Comparison of ENCODE assay signal across 12 cellular contexts in genomic region chr17:77846531-77847085, GRCh38.
DNase-seq lines count a peak whose midpoint lies in the region; ATAC-seq lines count a peak whose summit lies in the region.
"Had no signal": no experiment of that assay in that cellular context is flagged by ENCODE, and none has a peak within 500 bp of the region (broad histone marks: within the 10 kb centered on the region; RNA-seq: fewer than 3 reads in every experiment).

No MANE protein-coding gene starts in this region.

- no peaks in the 10 kb centered on the region for H3K27me3 Mint-ChIP-seq in CD4-positive, CD25-positive, alpha-beta regulatory T cell

- H3K36me3 Mint-ChIP-seq in CD4-positive, CD25-positive, alpha-beta regulatory T cell: no peaks in the 10 kb centered on the region

- no peak overlapping the region for H3K4me3 ChIP-seq in CD4-positive, CD25-positive, alpha-beta regulatory T cell (ENCODE audit: low read depth, low read length)
- no peak overlapping the region for H3K4me3 ChIP-seq in right cardiac atrium (ENCODE audit: low read length)
- H3K4me3 ChIP-seq: breast epithelium had no signal

- peak overlapping the region; percentile 46 to 92 (median 58) for H3K27ac Mint-ChIP-seq in CD4-positive, CD25-positive, alpha-beta regulatory T cell

- H3K27ac ChIP-seq in CD4-positive, CD25-positive, alpha-beta regulatory T cell (ENCODE audit: insufficient read depth, low read length, poor library complexity, severe bottlenecking): no peak overlapping the region
- H3K27ac ChIP-seq in right cardiac atrium (ENCODE audit: low read length): no peak overlapping the region
- H3K27ac ChIP-seq: breast epithelium had no signal

- peak overlapping the region in 2 of 4 donors; percentile 11 to 54 for H3K4me3 Mint-ChIP-seq in CD4-positive, CD25-positive, alpha-beta regulatory T cell

- H3K9me3 ChIP-seq in CD4-positive, CD25-positive, alpha-beta regulatory T cell (ENCODE audit: control insufficient read depth in 2 of 2, low read length in 2 of 2): no peaks in the 10 kb centered on the region
- no peaks in the 10 kb centered on the region for H3K9me3 ChIP-seq in right cardiac atrium (ENCODE audit: control insufficient read depth, low read length)
- H3K9me3 ChIP-seq: breast epithelium had no signal

- no peaks in the 10 kb centered on the region for H3K36me3 ChIP-seq in CD4-positive, CD25-positive, alpha-beta regulatory T cell (ENCODE audit: control insufficient read depth, insufficient read depth, low read length)
- H3K36me3 ChIP-seq: breast epithelium had no signal

- peaks cover 13 to 35% (median 23%) of the 10 kb centered on the region in 4 donors for H3K4me1 Mint-ChIP-seq in CD4-positive, CD25-positive, alpha-beta regulatory T cell

- peak; percentile 13 to 45 for ATAC-seq in CD4-positive, CD25-positive, alpha-beta regulatory T cell (ENCODE audit: low read depth in 2 of 2)
- ATAC-seq in HG02970 (IDR thresholded peaks at IDR 0.05; ENCODE audit: low FRiP score, unreplicated experiment): peak; percentile 51
- peak; percentile 17 to 38 for ATAC-seq in right cardiac atrium
- ATAC-seq in HG02678 (IDR thresholded peaks at IDR 0.05; ENCODE audit: unreplicated experiment): no peak
- ATAC-seq in GM21360 (IDR thresholded peaks at IDR 0.05; ENCODE audit: unreplicated experiment): no peak

- H3K4me1 ChIP-seq in CD4-positive, CD25-positive, alpha-beta regulatory T cell (ENCODE audit: control insufficient read depth, insufficient read depth, low read length, poor library complexity, severe bottlenecking): peaks cover 54% of the 10 kb centered on the region
- no peaks in the 10 kb centered on the region for H3K4me1 ChIP-seq in right cardiac atrium (ENCODE audit: control insufficient read depth, insufficient read depth, low read length)
- H3K4me1 ChIP-seq: breast epithelium had no signal

- DNase-seq in CD4-positive, CD25-positive, alpha-beta regulatory T cell: peak in 2 of 3 donors; percentile 34 to 61
- DNase-seq in T-helper 9 cell: peak; percentile 39
- DNase-seq in right cardiac atrium: peak in 2 of 3 donors; percentile 37 to 46
- DNase-seq in OCI-M1 (lab: John Stamatoyannopoulos, UW): no peak
- no peak for DNase-seq in stimulated activated CD4-positive, alpha-beta T cell treated with anti-CD3 and anti-CD28 coated beads, Interleukin-12 subunit alpha, Interleukin-12 subunit beta, amount 100 ng/mL, for 4 hours
- DNase-seq: activated CD8-positive, alpha-beta memory T cell treated with anti-CD3 and anti-CD28 coated beads, Interleukin-2, amount 50 U/mL, for 4 hours; Calu3; NCI-H1092 treated with DMSO at 0.1 percent for 48 hours had no signal

- 65% methylated on average over 5 of the region's 5 CpGs for WGBS in right cardiac atrium

- H3K27me3 ChIP-seq in CD4-positive, CD25-positive, alpha-beta regulatory T cell (ENCODE audit: control insufficient read depth, insufficient read depth, low read length): no peaks in the 10 kb centered on the region
- H3K27me3 ChIP-seq in right cardiac atrium (ENCODE audit: control insufficient read depth, insufficient read depth): no peaks in the 10 kb centered on the region
- H3K27me3 ChIP-seq: breast epithelium had no signal

- intact Hi-C loops in right cardiac atrium (cut with DNase I): no loop called here

- peaks cover 0 to 2% (median 0%) of the 10 kb centered on the region in 7 donors for H3K9me3 Mint-ChIP-seq in CD4-positive, CD25-positive, alpha-beta regulatory T cell

Comparison
In these comparisons a context has a peak if more than half of its experiments do, and no peak if none do; other contexts are left out.
1. ATAC-seq: peak in CD4-positive, CD25-positive, alpha-beta regulatory T cell (2 of 2), HG02970 (single experiment) and right cardiac atrium (2 of 2); none in HG02678 (single experiment) and GM21360 (single experiment).
2. DNase-seq: peak in CD4-positive, CD25-positive, alpha-beta regulatory T cell (2 of 3), T-helper 9 cell (single experiment) and right cardiac atrium (2 of 3); none in OCI-M1 (single experiment) and stimulated activated CD4-positive, alpha-beta T cell treated with anti-CD3 and anti-CD28 coated beads, Interleukin-12 subunit alpha, Interleukin-12 subunit beta, amount 100 ng/mL, for 4 hours (single experiment).